Comparison of ENCODE assay signal across 8 cellular contexts in the genomic region with DNA sequence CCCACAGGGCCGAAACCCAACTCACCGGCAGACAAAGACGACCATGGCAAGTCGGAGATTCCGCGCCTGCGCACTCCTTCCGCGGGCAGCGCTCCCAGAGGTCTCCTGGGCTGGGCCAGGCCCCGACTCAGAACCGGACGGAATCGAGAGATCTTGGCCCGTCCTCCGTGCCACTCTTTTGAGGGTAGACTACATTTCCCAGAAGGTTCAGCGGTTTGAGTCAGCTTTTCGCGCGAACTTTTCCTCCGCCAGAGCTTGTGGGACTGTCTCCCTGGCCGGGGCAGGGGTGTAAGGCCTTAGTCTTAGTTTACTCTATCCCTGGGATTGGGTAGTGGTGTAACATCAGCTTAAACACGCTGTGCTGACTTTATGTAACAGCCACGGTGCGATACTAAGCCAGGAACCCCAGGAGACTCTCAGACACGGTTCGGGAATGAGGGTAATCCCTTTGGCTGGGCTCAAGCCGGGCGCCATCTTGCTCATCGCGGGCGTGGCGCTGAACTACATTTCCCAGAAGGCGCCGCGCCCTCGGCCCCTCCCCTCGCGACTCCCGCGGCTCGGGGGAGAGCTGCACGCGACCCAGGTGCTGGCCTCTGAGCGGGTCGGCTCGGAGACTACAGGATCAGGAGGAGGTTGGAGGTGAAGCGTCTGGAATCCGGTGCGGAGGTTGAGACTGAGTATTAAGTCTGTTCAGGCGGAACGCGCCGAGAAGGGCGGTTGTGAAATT. TPM values are rescaled to one million over a fixed set of nuclear protein-coding genes. Genes with fewer than 3 reads are reported as not detected.
DNase-seq lines count a peak whose midpoint lies in the region; ATAC-seq and TF ChIP-seq lines count a peak whose summit lies in the region.

A gene (minus strand): TSS at position 78 of the 727 bp plus-strand sequence. CDS start 13,033 bp downstream, outside the sequence.

- H3K36me3 ChIP-seq in A673 (ENCODE audit: insufficient read depth, low read length, poor library complexity, severe bottlenecking) (peaks cover 17% of the 10 kb centered on the region), WERI-Rb-1 (peaks cover 33% of the 10 kb centered on the region), mammary epithelial cell (ENCODE audit: insufficient read depth, low read length) (no peaks in the 10 kb centered on the region), iPS-20b (ENCODE audit: insufficient read depth, low read depth, low read length) (peaks cover 22% of the 10 kb centered on the region), skeletal muscle tissue (ENCODE audit: control insufficient read depth in 3 of 3, insufficient read depth in 3 of 3, low read length in 3 of 3) (peaks cover 11 to 14% (median 12%) of the 10 kb centered on the region in 3 donors)

- POLR2A ChIA-PET in A673 (lab: Charles Lee; ENCODE audit: low non-redundant PET) = interaction anchor here (0.6 kb wide), 1 partner anchor 38 kb away, joined by 3 read pairs; no protein-coding TSS in a partner anchor

- dilution Hi-C loops in mammary epithelial cell (cut with HindIII; ENCODE audit: low sequenced_read_pairs) = no loop called here

- ATAC-seq in GM18867 (IDR thresholded peaks at IDR 0.05; ENCODE audit: unreplicated experiment) = peak; percentile 86
- peak; percentile 83 for ATAC-seq in HG03103 (IDR thresholded peaks at IDR 0.05; ENCODE audit: low read depth, unreplicated experiment)

- H3K4me3 ChIP-seq in A673 (ENCODE audit: low read depth, low read length, poor library complexity, severe bottlenecking) (peak within 1 kb of the TSS; percentile 77), WERI-Rb-1 (ENCODE audit: low read depth, low read length) (peak within 1 kb of the TSS; percentile 87), mammary epithelial cell (replicated peaks in 1 of 3; ENCODE audit: insufficient read depth in 1 of 3, low read depth in 2 of 3, low read length in 3 of 3) (peak within 1 kb of the TSS; percentile 47 to 99 (median 86)), iPS-20b (ENCODE audit: low read length) (peak within 1 kb of the TSS; percentile 97), skeletal muscle tissue (ENCODE audit: low read length in 3 of 3) (peak within 1 kb of the TSS; percentile 82 to 100 (median 85))

- peaks cover 22% of the 10 kb centered on the region for H3K9me3 ChIP-seq in A673 (ENCODE audit: low read depth, low read length, poor library complexity, severe bottlenecking)
- H3K9me3 ChIP-seq in WERI-Rb-1 (ENCODE audit: severe bottlenecking) = no peaks in the 10 kb centered on the region
- peaks cover 3% of the 10 kb centered on the region for H3K9me3 ChIP-seq in mammary epithelial cell (replicated peaks; ENCODE audit: insufficient read depth, low read length)
- peaks cover 10% of the 10 kb centered on the region for H3K9me3 ChIP-seq in iPS-20b (ENCODE audit: insufficient read depth, low read depth, low read length)
- peaks cover 0 to 7% (median 2%) of the 10 kb centered on the region in 3 donors for H3K9me3 ChIP-seq in skeletal muscle tissue (ENCODE audit: control insufficient read depth in 3 of 3, low read length in 3 of 3)

- H3K9ac ChIP-seq in mammary epithelial cell (ENCODE audit: insufficient read depth, low read length) = peak within 1 kb of the TSS; percentile 86
- H3K9ac ChIP-seq in iPS-20b (ENCODE audit: low read depth, low read length) = peak within 1 kb of the TSS; percentile 98
- H3K9ac ChIP-seq in skeletal muscle tissue (ENCODE audit: low read depth in 1 of 3, low read length in 3 of 3) = peak within 1 kb of the TSS; percentile 93 to 95 (median 95)

- H3K4me1 ChIP-seq in A673 (ENCODE audit: insufficient read depth, low read length, poor library complexity, severe bottlenecking) = no peaks in the 10 kb centered on the region
- peaks cover 5% of the 10 kb centered on the region for H3K4me1 ChIP-seq in mammary epithelial cell (ENCODE audit: insufficient read depth, low read length)
- H3K4me1 ChIP-seq in iPS-20b (ENCODE audit: insufficient read depth, low read length) = peaks cover 4% of the 10 kb centered on the region; the same call in 1 of the 2 replicates
- peaks cover 7 to 19% (median 11%) of the 10 kb centered on the region in 3 donors for H3K4me1 ChIP-seq in skeletal muscle tissue (ENCODE audit: control insufficient read depth in 3 of 3, insufficient read depth in 3 of 3, low read length in 3 of 3)

- WGBS in mammary epithelial cell (ENCODE audit: low coverage, missing lambda C conversion rate) = 2% methylated on average over 25 of the region's 55 CpGs

- H4K20me1 ChIP-seq in mammary epithelial cell (ENCODE audit: insufficient read depth, low read length) = no peaks in the 10 kb centered on the region

- TF ChIP-seq CTCF in A673 (conservative IDR thresholded peaks at IDR 0.05; ENCODE audit: low read depth, low read length) (no peak), WERI-Rb-1 (IDR thresholded peaks at IDR 0.05; ENCODE audit: low read depth, low read length) (no peak), mammary epithelial cell (conservative IDR thresholded peaks at IDR 0.05 in 1 of 2, IDR thresholded peaks at IDR 0.05 in 1 of 2; ENCODE audit: extremely low read depth in 1 of 2, insufficient read depth in 1 of 2, low read depth in 1 of 2, low read length in 2 of 2) (peak in 1 of 2 donors; percentile 9)

- H3K79me2 ChIP-seq in mammary epithelial cell (ENCODE audit: insufficient read depth, low read length) = peaks cover 46% of the 10 kb centered on the region

- intact Hi-C loops in A673 (cut with micrococcal nuclease; ENCODE audit: unreplicated experiment) = no loop called here
- intact Hi-C loops in mammary epithelial cell (cut with micrococcal nuclease) = loop anchor here (1.0 to 10.0 kb wide), 5 partner anchors 39 to 686 kb away; a partner anchor contains a TSS

- H3K27ac ChIP-seq in A673 (ENCODE audit: low read depth, low read length, poor library complexity, severe bottlenecking) (peak within 1 kb of the TSS; percentile 90), WERI-Rb-1 (peak within 1 kb of the TSS; percentile 98), mammary epithelial cell (ENCODE audit: insufficient read depth, low read depth, low read length) (peak within 1 kb of the TSS; percentile 88), iPS-20b (ENCODE audit: low read length) (peak within 1 kb of the TSS; percentile 91), skeletal muscle tissue (ENCODE audit: low read depth, low read length) (peak within 1 kb of the TSS; percentile 91)

- in situ Hi-C loops in mammary epithelial cell (cut with MboI; ENCODE audit: low sequenced_read_pairs in 2 of 2) = no loop called here

- CTCF ChIA-PET in A673 (lab: Charles Lee) = no interaction called here
- CTCF ChIA-PET in mammary epithelial cell (lab: Charles Lee; ENCODE audit: low non-redundant PET) = no interaction called here

- DNase-seq in A673 (ENCODE audit: low spot score) (peak; percentile 94), NCI-H2196 treated with DMSO at 0.1 percent for 48 hours (lab: John Stamatoyannopoulos, UW; ENCODE audit: unreplicated experiment) (peak; percentile 92), WERI-Rb-1 (peak; percentile 97), mammary epithelial cell (peak; percentile 96)

- H3K27me3 ChIP-seq in A673 (replicated peaks; ENCODE audit: insufficient read depth, low read depth, low read length, poor library complexity) = no peaks in the 10 kb centered on the region
- H3K27me3 ChIP-seq in WERI-Rb-1 (ENCODE audit: insufficient read depth, low read depth, severe bottlenecking) = no peaks in the 10 kb centered on the region
- H3K27me3 ChIP-seq in mammary epithelial cell (ENCODE audit: insufficient read depth, low read length) = no peaks in the 10 kb centered on the region
- no peaks in the 10 kb centered on the region for H3K27me3 ChIP-seq in iPS-20b (ENCODE audit: insufficient read depth, low read length)
- no peaks in the 10 kb centered on the region for H3K27me3 ChIP-seq in skeletal muscle tissue (ENCODE audit: control insufficient read depth in 3 of 3, insufficient read depth in 3 of 3, low read length in 3 of 3)

- H2AFZ ChIP-seq in mammary epithelial cell (ENCODE audit: low read depth, low read length) = peak within 1 kb of the TSS; percentile 97

- BruUV-seq in A673 (replicated peaks; lab: Mats Ljungman, UMichigan) (no TSS peak), mammary epithelial cell (replicated peaks; lab: Mats Ljungman, UMichigan) (TSS peak; percentile 59)

- H3K4me2 ChIP-seq in mammary epithelial cell (ENCODE audit: insufficient read depth, low read depth, low read length) = peak within 1 kb of the TSS; percentile 78

RNA-seq across cellular contexts. Expression of the gene that starts here (rescaled TPM):
- total RNA-seq in A673 (2021) = 18.0 and 20.4 TPM in 2 replicates
- 10 to 100 TPM; 11.8 to 21.0 TPM for total RNA-seq in mammary epithelial cell
- 3.8 TPM for polyA plus RNA-seq in mammary epithelial cell
- polyA minus RNA-seq in mammary epithelial cell = 2.3 TPM
- 7.3 TPM for total RNA-seq in skeletal muscle tissue

Comparison
In these comparisons a context has a peak if more than half of its experiments do, and no peak if none do; other contexts are left out.
1. Peak in every context shown above with its lines: DNase-seq, ATAC-seq, H3K4me3 ChIP-seq and H3K27ac ChIP-seq.